Comparison of ENCODE assay signal across 21 cellular contexts in the genomic region with DNA sequence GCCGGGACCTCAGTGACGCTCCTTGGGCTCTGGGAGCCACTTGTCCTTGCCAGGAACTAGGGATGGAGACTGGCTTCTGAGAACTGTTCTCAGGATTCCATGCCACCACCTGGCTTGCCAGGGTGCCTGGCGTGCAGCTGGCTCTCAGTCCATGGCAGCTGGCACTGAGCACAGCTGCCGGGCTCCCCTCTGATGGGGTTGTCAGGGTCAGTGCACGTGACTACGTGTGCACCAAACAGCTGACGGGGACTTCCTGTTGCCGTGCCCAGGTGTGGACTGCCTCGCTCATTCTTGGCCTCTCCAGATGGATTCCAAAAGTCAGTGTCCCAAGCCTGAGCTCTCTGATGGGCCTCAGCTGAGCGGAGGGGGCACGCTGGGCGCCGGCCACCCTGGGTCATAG. TPM values are rescaled to one million over a fixed set of nuclear protein-coding genes. Genes with fewer than 3 reads are reported as not detected.
"Had no signal": no experiment of that assay in that cellular context is flagged by ENCODE, and none has a peak within 500 bp of the region (broad histone marks: within the 10 kb centered on the region; RNA-seq: fewer than 3 reads in every experiment).

No MANE protein-coding gene starts in this region.

- DNase-seq: activated CD4-positive, alpha-beta T cell treated with anti-CD3 and anti-CD28 coated beads for 1 hour; activated CD4-positive, alpha-beta T cell treated with anti-CD3 and anti-CD28 coated beads, Interleukin-2, amount 50 U/mL, for 48 hours; activated CD8-positive, alpha-beta memory T cell treated with anti-CD3 and anti-CD28 coated beads, Interleukin-2, amount 10 ng/mL, durations not matched to agents 7 days and 5 days; activated effector memory CD4-positive, alpha-beta T cell treated with anti-CD3 and anti-CD28 coated beads, Interleukin-2, amount 50 U/mL, for 16 hours; activated T-cell treated with anti-CD3 and anti-CD28 coated beads, Interleukin-2, amount 50 U/mL, for 24 hours; amygdala; endodermal cell; erythroblast; glutamatergic neuron; stimulated activated CD4-positive, alpha-beta T cell treated with anti-CD3 and anti-CD28 coated beads, Interleukin-2, amount 100 ng/mL, for 24 hours; stimulated activated naive B cell treated with anti-CD40 and anti-IgM and Interleukin-4, amounts not matched to agents 10 μg/mL and 1 μg/mL and 100 μg/mL, for 72 hours; substantia nigra; trophoblast cell had no signal

RNA-seq across cellular contexts. Expression of a gene that starts 9.4 kb away (rescaled TPM):
- total RNA-seq: activated CD8-positive, alpha-beta memory T cell treated with anti-CD3 and anti-CD28 coated beads, Interleukin-2, amount 10 ng/mL, durations not matched to agents 7 days and 5 days; chondrocyte; dermis microvascular lymphatic vessel endothelial cell; osteocyte had no signal

RNA-seq across cellular contexts. Expression of a gene that starts 12.1 kb away (rescaled TPM):
- total RNA-seq: activated CD8-positive, alpha-beta memory T cell treated with anti-CD3 and anti-CD28 coated beads, Interleukin-2, amount 10 ng/mL, durations not matched to agents 7 days and 5 days; chondrocyte; endodermal cell; mesenteric fat pad; osteocyte; pulmonary artery endothelial cell; sciatic nerve had no signal
- polyA plus RNA-seq: neural cell had no signal

RNA-seq across cellular contexts. Expression of a gene that starts 48.3 kb away (rescaled TPM):
- total RNA-seq: activated CD8-positive, alpha-beta memory T cell treated with anti-CD3 and anti-CD28 coated beads, Interleukin-2, amount 10 ng/mL, durations not matched to agents 7 days and 5 days; dermis microvascular lymphatic vessel endothelial cell; lower leg skin; mesenteric fat pad; osteocyte; pulmonary artery endothelial cell; sciatic nerve had no signal
